8 cellular contexts compared by ENCODE assay signal in genomic region chr19:56566904-56567273, GRCh38. TPM values are rescaled to one million over a fixed set of nuclear protein-coding genes. Genes with fewer than 3 reads are reported as not detected.
DNase-seq lines count a peak whose midpoint lies in the region; ATAC-seq, FAIRE-seq and TF ChIP-seq lines count a peak whose summit lies in the region.

No MANE protein-coding gene starts in this region.

- peak overlapping the region; percentile 88 to 98 (median 97) for H3K27ac Mint-ChIP-seq in brain

- intact Hi-C loops in A673 (cut with micrococcal nuclease; ENCODE audit: unreplicated experiment) (no loop called here), kidney (cut with DNase I) (no loop called here)

- H3K4me3 Mint-ChIP-seq in brain: peak overlapping the region; percentile 98 to 100 (median 98)

- no TSS peak for BruUV-seq in A673 (replicated peaks; lab: Mats Ljungman, UMichigan)

- peak overlapping the region; percentile 73 for H3K27ac ChIP-seq in A673 (ENCODE audit: low read depth, low read length, poor library complexity, severe bottlenecking)
- H3K27ac ChIP-seq in RWPE2 (ENCODE audit: poor library complexity, severe bottlenecking): peak overlapping the region; percentile 38
- H3K27ac ChIP-seq in kidney (ENCODE audit: low read depth in 2 of 2, low read length in 2 of 2): peak overlapping the region; percentile 61 to 69

- H3K36me3 ChIP-seq in A673 (ENCODE audit: insufficient read depth, low read length, poor library complexity, severe bottlenecking) (peaks cover 15% of the 10 kb centered on the region), RWPE2 (ENCODE audit: low read depth) (peaks cover 16% of the 10 kb centered on the region), kidney (ENCODE audit: control insufficient read depth in 1 of 2, insufficient read depth in 2 of 2, low read length in 2 of 2) (peaks cover 16 to 17% of the 10 kb centered on the region in 2 donors)

- TF ChIP-seq CTCF in A673 (conservative IDR thresholded peaks at IDR 0.05; ENCODE audit: low read depth, low read length) (no peak), RWPE2 (IDR thresholded peaks at IDR 0.05; ENCODE audit: poor library complexity, severe bottlenecking) (no peak), brain (conservative IDR thresholded peaks at IDR 0.05) (no peak), kidney (IDR thresholded peaks at IDR 0.05; ENCODE audit: borderline replicate concordance, extremely low read depth, insufficient read depth) (no peak)

- TF ChIP-seq POLR2A in H54 (IDR thresholded peaks at IDR 0.05; ENCODE audit: low read depth, low read length): no peak

- ATAC-seq in GM18858 (IDR thresholded peaks at IDR 0.05; ENCODE audit: unreplicated experiment) (peak; percentile 20), HG03097 (IDR thresholded peaks at IDR 0.05; ENCODE audit: low FRiP score, unreplicated experiment) (peak; percentile 21), RWPE2 (ENCODE audit: low read depth) (peak; percentile 53)

- H3K4me1 ChIP-seq in A673 (ENCODE audit: insufficient read depth, low read length, poor library complexity, severe bottlenecking) (no peaks in the 10 kb centered on the region), RWPE2 (ENCODE audit: insufficient read depth, poor library complexity, severe bottlenecking) (no peaks in the 10 kb centered on the region), kidney (ENCODE audit: control insufficient read depth in 1 of 2, insufficient read depth in 1 of 2, low read depth in 1 of 2, low read length in 2 of 2) (peaks cover 0 to 10% of the 10 kb centered on the region in 2 donors)

- DNase-seq in A673 (ENCODE audit: low spot score) (peak; percentile 57), RWPE2 (ENCODE audit: low spot score) (no peak), kidney (peak; percentile 77), H54 (ENCODE audit: insufficient read length, low spot score) (no peak)
- peak; percentile 7 to 27 for DNase-seq in stimulated activated CD4-positive, alpha-beta T cell treated with anti-CD3 and anti-CD28 coated beads, Interleukin-15, amount 100 ng/mL, for 48 hours (ENCODE audit: low read depth in 2 of 2)

- H3K9me3 ChIP-seq in A673 (ENCODE audit: low read depth, low read length, poor library complexity, severe bottlenecking) (peaks cover 76% of the 10 kb centered on the region), RWPE2 (ENCODE audit: severe bottlenecking) (peaks cover 30% of the 10 kb centered on the region), kidney (ENCODE audit: control insufficient read depth in 1 of 2, low read length in 2 of 2) (peaks cover 18 to 63% of the 10 kb centered on the region in 2 donors)

- peaks cover 26% of the 10 kb centered on the region for H3K4me1 Mint-ChIP-seq in brain

- H3K27me3 Mint-ChIP-seq in brain: peaks cover 4% of the 10 kb centered on the region

- POLR2A ChIA-PET in A673 (lab: Charles Lee; ENCODE audit: low non-redundant PET): no interaction called here

- CTCF ChIA-PET in A673 (lab: Charles Lee): no interaction called here

- no peak for FAIRE-seq in kidney (lab: Jason Lieb, UNC)
- FAIRE-seq in H54 (lab: Jason Lieb, UNC): no peak

- peak overlapping the region; percentile 67 to 68 for H3K9ac ChIP-seq in kidney (ENCODE audit: low read length in 2 of 2)

- H3K27me3 ChIP-seq in A673 (replicated peaks; ENCODE audit: insufficient read depth, low read depth, low read length, poor library complexity) (no peaks in the 10 kb centered on the region), RWPE2 (ENCODE audit: insufficient read depth, poor library complexity, severe bottlenecking) (no peaks in the 10 kb centered on the region)

- H3K36me3 Mint-ChIP-seq in brain: peaks cover 99% of the 10 kb centered on the region

- peak overlapping the region; percentile 94 for H3K4me3 ChIP-seq in A673 (ENCODE audit: low read depth, low read length, poor library complexity, severe bottlenecking)
- peak overlapping the region; percentile 70 for H3K4me3 ChIP-seq in RWPE2 (ENCODE audit: severe bottlenecking)
- peak overlapping the region; percentile 91 to 92 for H3K4me3 ChIP-seq in kidney (ENCODE audit: low read length in 2 of 2)

- peaks cover 63 to 94% (median 92%) of the 10 kb centered on the region in 5 experiments for H3K9me3 Mint-ChIP-seq in brain

RNA-seq across cellular contexts. Expression of gene ZNF470, which starts 0.4 kb away (rescaled TPM):
- total RNA-seq in A673 (2021) (5.0 and 5.1 TPM in 2 replicates), kidney (6.6 TPM)
- polyA plus RNA-seq in brain (ENCODE audit: insufficient read depth, low read depth, low replicate concordance) (3.9 TPM), kidney (ENCODE audit: insufficient read depth, low read depth, low replicate concordance) (5.1 TPM)

RNA-seq across cellular contexts. Expression of gene ZFP28, which starts 28.1 kb away (rescaled TPM):
- total RNA-seq in A673 (2021) (7.4 and 8.6 TPM in 2 replicates), kidney (11.6 TPM)
- polyA plus RNA-seq in brain (ENCODE audit: insufficient read depth, low read depth, low replicate concordance) (5.8 TPM), kidney (ENCODE audit: insufficient read depth, low read depth, low replicate concordance) (3.4 TPM)

RNA-seq across cellular contexts. Expression of gene ZNF71, which starts 28.2 kb away (rescaled TPM):
- total RNA-seq in A673 (2021): 12.6 and 13.7 TPM in 2 replicates
- polyA plus RNA-seq in brain (ENCODE audit: insufficient read depth, low read depth, low replicate concordance): 10.9 TPM
- 7.6 TPM for total RNA-seq in kidney
- 3.5 TPM for polyA plus RNA-seq in kidney (ENCODE audit: insufficient read depth, low read depth, low replicate concordance)

RNA-seq across cellular contexts. Expression of gene ZNF471, which starts 59.2 kb away (rescaled TPM):
- total RNA-seq in A673 (2021) (1.6 and 2.9 TPM in 2 replicates), kidney (9.3 TPM)
- polyA plus RNA-seq in brain (ENCODE audit: insufficient read depth, low read depth, low replicate concordance) (1.8 TPM), kidney (ENCODE audit: insufficient read depth, low read depth, low replicate concordance) (2.6 TPM)

Comparison
In these comparisons a context has a peak if more than half of its experiments do, and no peak if none do; other contexts are left out.
1. DNase-seq: peak in A673 (single experiment), kidney (single experiment) and stimulated activated CD4-positive, alpha-beta T cell treated with anti-CD3 and anti-CD28 coated beads, Interleukin-15, amount 100 ng/mL, for 48 hours (2 of 2); none in RWPE2 (single experiment) and H54 (single experiment).
2. Peak in every context shown above with its lines, with median percentiles within 50 percentile points of each other: H3K27ac ChIP-seq, H3K4me3 ChIP-seq and ATAC-seq.